ENCODE assay signal across 8 cellular contexts in genomic region chr2:105873721-105874120, GRCh38.
DNase-seq lines count a peak whose midpoint lies in the region; ATAC-seq and TF ChIP-seq lines count a peak whose summit lies in the region.

No MANE protein-coding gene starts in this region.

- in situ Hi-C loops in GM13976 (cut with MboI; ENCODE audit: low sequenced_read_pairs, unreplicated experiment) = no loop called here

- H3K9me3 Mint-ChIP-seq in activated naive CD4-positive, alpha-beta T cell treated with anti-CD3 and anti-CD28 coated beads, Interleukin-2, amount 50 U/mL, for 72 hours = no peaks in the 10 kb centered on the region
- H3K9me3 Mint-ChIP-seq in natural killer cell = no peaks in the 10 kb centered on the region
- H3K9me3 Mint-ChIP-seq in osteocyte (ENCODE audit: unreplicated experiment) = no peaks in the 10 kb centered on the region

- ATAC-seq in activated naive CD4-positive, alpha-beta T cell treated with anti-CD3 and anti-CD28 coated beads, Interleukin-2, amount 50 U/mL, for 72 hours = peak; percentile 74 to 97
- peak; percentile 72 to 91 (median 87) for ATAC-seq in natural killer cell

- H3K36me3 ChIP-seq in MG63 (no peaks in the 10 kb centered on the region), ovary (no peaks in the 10 kb centered on the region)

- TF ChIP-seq CTCF in GM13976 (IDR thresholded peaks at IDR 0.05; ENCODE audit: borderline replicate concordance, control extremely low read depth, extremely low read depth, insufficient read depth, missing control alignments) (no peak), natural killer cell (IDR thresholded peaks at IDR 0.05) (no peak), ovary (IDR thresholded peaks at IDR 0.05) (no peak), osteocyte (IDR thresholded peaks at IDR 0.05) (no peak)

- no peaks in the 10 kb centered on the region for H3K27me3 ChIP-seq in MG63
- no peaks in the 10 kb centered on the region for H3K27me3 ChIP-seq in ovary

- H3K9me3 ChIP-seq in MG63 (no peaks in the 10 kb centered on the region), ovary (no peaks in the 10 kb centered on the region)

- no peaks in the 10 kb centered on the region for H3K27me3 Mint-ChIP-seq in natural killer cell (ENCODE audit: low read depth in 2 of 2)
- no peaks in the 10 kb centered on the region for H3K27me3 Mint-ChIP-seq in osteocyte (ENCODE audit: unreplicated experiment)

- DNase-seq in GM13976 (ENCODE audit: low spot score) (peak; percentile 92), H4 (ENCODE audit: low spot score) (peak; percentile 39), MG63 (peak; percentile 13), natural killer cell (peak; percentile 35), RKO (ENCODE audit: low spot score) (no peak), ovary (no peak), osteocyte (ENCODE audit: extremely low spot score, unreplicated experiment) (no peak)
- peak in 1 of 2 donors; percentile 90 for DNase-seq in activated naive CD4-positive, alpha-beta T cell treated with anti-CD3 and anti-CD28 coated beads, Interleukin-2, amount 50 U/mL, for 72 hours (ENCODE audit: low spot score in 2 of 2)

- WGBS in ovary, 3 donors = 59 to 70% (median 59%) methylated on average over 8 of the region's 8 CpGs

- H3K36me3 Mint-ChIP-seq in activated naive CD4-positive, alpha-beta T cell treated with anti-CD3 and anti-CD28 coated beads, Interleukin-2, amount 50 U/mL, for 72 hours = peaks cover 25 to 42% of the 10 kb centered on the region in 2 donors
- H3K36me3 Mint-ChIP-seq in natural killer cell (no peaks in the 10 kb centered on the region), osteocyte (ENCODE audit: unreplicated experiment) (peaks cover 5% of the 10 kb centered on the region)

- TF ChIP-seq EP300 in ovary (IDR thresholded peaks at IDR 0.05) = no peak

- H3K4me1 Mint-ChIP-seq in natural killer cell = peaks cover 61 to 73% of the 10 kb centered on the region in 2 donors
- H3K4me1 Mint-ChIP-seq in osteocyte (ENCODE audit: unreplicated experiment) = peaks cover 22% of the 10 kb centered on the region

- intact Hi-C loops in natural killer cell (cut with micrococcal nuclease) = loop anchor here (5.0 kb wide), 1 partner anchor 76 kb away; no protein-coding TSS in a partner anchor
- intact Hi-C loops in ovary (cut with DNase I) = no loop called here

- no peak for TF ChIP-seq POLR2A in ovary (IDR thresholded peaks at IDR 0.05)

- no peak overlapping the region for H3K27ac ChIP-seq in ovary

- peaks cover 11% of the 10 kb centered on the region for H3K4me1 ChIP-seq in ovary (ENCODE audit: insufficient read depth)

- H3K27ac Mint-ChIP-seq in activated naive CD4-positive, alpha-beta T cell treated with anti-CD3 and anti-CD28 coated beads, Interleukin-2, amount 50 U/mL, for 72 hours = peak overlapping the region; percentile 70 to 92
- H3K27ac Mint-ChIP-seq in natural killer cell (peak overlapping the region; percentile 75 to 83), osteocyte (ENCODE audit: unreplicated experiment) (no peak overlapping the region)

- H3K4me3 ChIP-seq in MG63 (no peak overlapping the region), ovary (no peak overlapping the region)

- H3K4me3 Mint-ChIP-seq in natural killer cell (no peak overlapping the region), osteocyte (ENCODE audit: unreplicated experiment) (no peak overlapping the region)

Comparison
In these comparisons a context has a peak if more than half of its experiments do, and no peak if none do; other contexts are left out.
1. DNase-seq: peak in GM13976 (single experiment), H4 (single experiment), MG63 (single experiment) and natural killer cell (single experiment); none in RKO (single experiment), ovary (0 of 5) and osteocyte (single experiment).